Comparison of ENCODE assay signal across 8 cellular contexts in the genomic region with DNA sequence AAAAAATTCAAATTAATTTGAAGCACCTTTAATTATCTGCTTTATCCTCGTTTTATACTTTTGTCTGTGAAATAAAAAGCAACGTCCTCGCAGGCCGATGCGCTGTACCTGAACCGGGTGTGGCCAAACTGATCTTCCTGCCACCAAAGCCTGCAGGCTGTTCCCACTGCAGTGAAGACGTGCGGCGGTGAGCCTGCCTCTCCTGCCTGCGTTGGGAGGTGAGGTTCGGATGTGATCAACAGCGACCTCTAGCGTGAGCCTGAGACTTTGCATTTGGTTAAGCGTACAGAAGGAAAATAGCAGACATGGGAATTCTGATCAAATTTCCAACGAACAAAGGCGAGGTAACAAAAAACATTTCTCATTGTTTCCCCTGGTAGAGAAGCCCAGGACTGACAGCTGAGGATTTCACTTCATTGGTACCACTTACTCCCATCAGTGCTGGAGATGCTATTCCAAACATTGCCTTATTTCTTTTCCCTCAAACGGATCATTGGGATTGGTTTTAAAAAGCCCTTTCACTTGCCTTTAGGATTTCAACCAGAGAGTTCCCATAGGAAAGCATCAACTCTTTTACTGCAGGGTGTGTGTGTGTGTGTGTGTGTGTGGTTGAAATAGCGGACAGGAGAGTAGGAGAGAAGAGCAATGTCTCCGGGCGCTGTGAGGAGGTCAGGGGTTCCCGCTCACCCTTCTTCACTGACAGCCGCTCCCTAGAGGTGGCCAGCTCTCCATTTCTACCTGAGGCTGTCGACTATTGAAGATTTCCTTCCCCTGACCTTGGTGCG. TPM values are rescaled to one million over a fixed set of nuclear protein-coding genes. Genes with fewer than 3 reads are reported as not detected.
A peak's percentile ranks its signal among the peaks of the same experiment; 100 is the strongest.
DNase-seq lines count a peak whose midpoint lies in the region; ATAC-seq, FAIRE-seq and TF ChIP-seq lines count a peak whose summit lies in the region.

No MANE protein-coding gene starts in this region.

- intact Hi-C loops in kidney (cut with DNase I), result loop anchor here (5.0 kb wide), 1 partner anchor 290 kb away; no protein-coding TSS in a partner anchor

- no peak for TF ChIP-seq POLR2A in GM12891 (IDR thresholded peaks at IDR 0.05; ENCODE audit: low read depth, low read length)

- H3K4me3 ChIP-seq in cardiac fibroblast (replicated peaks in 1 of 2; ENCODE audit: low read depth in 2 of 2, low read length in 2 of 2) (peak overlapping the region in 1 of 2 donors; percentile 19), kidney (ENCODE audit: low read length in 2 of 2) (peak overlapping the region in 1 of 2 donors; percentile 20)

- H3K9ac ChIP-seq in kidney (ENCODE audit: low read length in 2 of 2), result no peak overlapping the region

- H3K9me3 ChIP-seq in kidney (ENCODE audit: control insufficient read depth in 1 of 2, low read length in 2 of 2), result no peaks in the 10 kb centered on the region

- DNase-seq in GM12891 (ENCODE audit: insufficient read length, low spot score) (peak; percentile 34), NCI-H226 (peak; percentile 58), cardiac fibroblast (ENCODE audit: low read depth in 2 of 2) (peak; percentile 86 to 87), kidney (peak; percentile 92)
- peak; percentile 36 to 60 (median 50) for DNase-seq in activated CD4-positive, CD25-positive, alpha-beta regulatory T cell (lab: John Stamatoyannopoulos, UW)
- DNase-seq in stimulated activated CD4-positive, alpha-beta T cell treated with anti-CD3 and anti-CD28 coated beads, Interleukin-2, amount 100 ng/mL, for 24 hours, result peak; percentile 80

- no peaks in the 10 kb centered on the region for H3K4me1 ChIP-seq in kidney (ENCODE audit: control insufficient read depth in 1 of 2, insufficient read depth in 1 of 2, low read depth in 1 of 2, low read length in 2 of 2)

- no peaks in the 10 kb centered on the region for H3K36me3 ChIP-seq in kidney (ENCODE audit: control insufficient read depth in 1 of 2, insufficient read depth in 2 of 2, low read length in 2 of 2)

- ATAC-seq in HG03045 (IDR thresholded peaks at IDR 0.05; ENCODE audit: unreplicated experiment) (peak; percentile 77), HG03571 (IDR thresholded peaks at IDR 0.05; ENCODE audit: unreplicated experiment) (no peak)

- peak; percentile 93 for TF ChIP-seq CTCF in cardiac fibroblast (IDR thresholded peaks at IDR 0.05; ENCODE audit: low read depth, low read length)
- TF ChIP-seq CTCF in kidney (IDR thresholded peaks at IDR 0.05; ENCODE audit: borderline replicate concordance, extremely low read depth, insufficient read depth), result peak; percentile 96

- no peak overlapping the region for H3K27ac ChIP-seq in kidney (ENCODE audit: low read depth in 2 of 2, low read length in 2 of 2)

- FAIRE-seq in GM12891 (lab: Jason Lieb, UNC) (peak; percentile 97), kidney (lab: Jason Lieb, UNC) (peak; percentile 72)

TF ChIP-seq in GM12891, 5 proteins besides CTCF, POLR2A, EP300 and RAD21:
- TF ChIP-seq PAX5 (IDR thresholded peaks at IDR 0.05; ENCODE audit: insufficient read depth, low read length, severe bottlenecking), result no peak
- no peak for TF ChIP-seq TAF1 (IDR thresholded peaks at IDR 0.05; ENCODE audit: low read depth, low read length)
- TF ChIP-seq POU2F2 (IDR thresholded peaks at IDR 0.05; ENCODE audit: low read depth, low read length), result no peak
- TF ChIP-seq SPI1 (IDR thresholded peaks at IDR 0.05; ENCODE audit: low read depth, low read length), result no peak
- no peak for TF ChIP-seq POLR2AphosphoS5 (IDR thresholded peaks at IDR 0.05; ENCODE audit: low read depth, low read length)

RNA-seq across cellular contexts. Expression of a gene that starts 56.6 kb away (rescaled TPM):
- polyA plus RNA-seq in GM12891 (2012; ENCODE audit: low read depth, missing spikeins), result 0.08 TPM
- total RNA-seq in kidney, result 6.7 TPM
- polyA plus RNA-seq in kidney (ENCODE audit: insufficient read depth, low read depth, low replicate concordance), result 8.4 TPM

Comparison
In these comparisons a context has a peak if more than half of its experiments do, and no peak if none do; other contexts are left out.
1. DNase-seq: peak in every context shown above with its lines; median percentile 92 in kidney; 86 in cardiac fibroblast; 80 in stimulated activated CD4-positive, alpha-beta T cell treated with anti-CD3 and anti-CD28 coated beads, Interleukin-2, amount 100 ng/mL, for 24 hours; 58 in NCI-H226; 50 in activated CD4-positive, CD25-positive, alpha-beta regulatory T cell; 34 in GM12891.